ENCODE assay signal across 22 cellular contexts in the genomic region with DNA sequence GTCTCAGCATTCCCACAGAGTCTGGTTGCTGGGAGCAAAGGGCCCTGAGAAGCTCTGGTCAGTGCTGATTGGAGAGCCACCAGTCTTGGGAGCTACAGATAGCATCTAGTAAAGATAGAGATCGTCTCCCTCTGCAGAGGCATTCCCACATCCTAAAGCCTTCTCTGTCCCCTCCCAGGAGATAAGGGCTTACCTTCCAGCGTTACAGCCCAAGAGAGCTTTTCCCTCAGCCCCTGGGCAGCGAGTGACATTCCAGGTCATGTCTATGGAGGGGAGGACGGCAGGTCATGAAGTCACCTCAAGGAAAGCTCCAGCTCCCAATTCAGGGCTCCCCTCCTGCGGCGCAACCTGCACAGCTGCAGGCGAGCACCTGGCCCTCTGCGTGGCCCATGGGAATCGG. TPM values are rescaled to one million over a fixed set of nuclear protein-coding genes. Genes with fewer than 3 reads are reported as not detected.
DNase-seq lines count a peak whose midpoint lies in the region; ATAC-seq lines count a peak whose summit lies in the region.
"Had no signal": no experiment of that assay in that cellular context is flagged by ENCODE, and none has a peak within 500 bp of the region (broad histone marks: within the 10 kb centered on the region; RNA-seq: fewer than 3 reads in every experiment).

No MANE protein-coding gene starts in this region.

- peaks cover 32% of the 10 kb centered on the region for H3K4me1 Mint-ChIP-seq in activated T-cell treated with anti-CD3 and anti-CD28 coated beads, Interleukin-2, amount 50 U/mL, for 72 hours (ENCODE audit: low read depth)
- peaks cover 18% of the 10 kb centered on the region for H3K4me1 Mint-ChIP-seq in activated T-cell treated with anti-CD3 and anti-CD28 coated beads, Interleukin-2, amount 50 U/mL, for 24 hours (ENCODE audit: low read depth)
- peaks cover 21% of the 10 kb centered on the region for H3K4me1 Mint-ChIP-seq in activated naive CD8-positive, alpha-beta T cell treated with anti-CD3 and anti-CD28 coated beads, Interleukin-2, amount 50 U/mL, for 24 hours
- H3K4me1 Mint-ChIP-seq in stimulated activated memory B cell treated with anti-CD40 and anti-IgM and Interleukin-4, amounts not matched to agents 10 μg/mL and 1 μg/mL and 100 μg/mL, for 72 hours, result peaks cover 14% of the 10 kb centered on the region

- H3K27ac Mint-ChIP-seq in activated T-cell treated with anti-CD3 and anti-CD28 coated beads, Interleukin-2, amount 50 U/mL, for 72 hours, result no peak overlapping the region
- no peak overlapping the region for H3K27ac Mint-ChIP-seq in activated T-cell treated with anti-CD3 and anti-CD28 coated beads, Interleukin-2, amount 50 U/mL, for 24 hours
- H3K27ac Mint-ChIP-seq in activated naive CD8-positive, alpha-beta T cell treated with anti-CD3 and anti-CD28 coated beads, Interleukin-2, amount 50 U/mL, for 24 hours, result peak overlapping the region; percentile 4
- H3K27ac Mint-ChIP-seq in stimulated activated memory B cell treated with anti-CD40 and anti-IgM and Interleukin-4, amounts not matched to agents 10 μg/mL and 1 μg/mL and 100 μg/mL, for 72 hours, result peak overlapping the region; percentile 69

- peak overlapping the region; percentile 24 to 65 for H3K4me3 Mint-ChIP-seq in activated T-cell treated with anti-CD3 and anti-CD28 coated beads, Interleukin-2, amount 50 U/mL, for 72 hours
- no peak overlapping the region for H3K4me3 Mint-ChIP-seq in activated T-cell treated with anti-CD3 and anti-CD28 coated beads, Interleukin-2, amount 50 U/mL, for 24 hours
- H3K4me3 Mint-ChIP-seq in activated naive CD8-positive, alpha-beta T cell treated with anti-CD3 and anti-CD28 coated beads, Interleukin-2, amount 50 U/mL, for 24 hours, result peak overlapping the region; percentile 38
- H3K4me3 Mint-ChIP-seq in stimulated activated memory B cell treated with anti-CD40 and anti-IgM and Interleukin-4, amounts not matched to agents 10 μg/mL and 1 μg/mL and 100 μg/mL, for 72 hours, result peak overlapping the region; percentile 30
- H3K4me3 Mint-ChIP-seq: B cell, CD14-positive monocyte had no signal

- H3K36me3 Mint-ChIP-seq in activated T-cell treated with anti-CD3 and anti-CD28 coated beads, Interleukin-2, amount 50 U/mL, for 72 hours (ENCODE audit: insufficient read depth in 2 of 2), result no peaks in the 10 kb centered on the region
- H3K36me3 Mint-ChIP-seq in activated T-cell treated with anti-CD3 and anti-CD28 coated beads, Interleukin-2, amount 50 U/mL, for 24 hours (ENCODE audit: low read depth), result no peaks in the 10 kb centered on the region
- no peaks in the 10 kb centered on the region for H3K36me3 Mint-ChIP-seq in activated naive CD8-positive, alpha-beta T cell treated with anti-CD3 and anti-CD28 coated beads, Interleukin-2, amount 50 U/mL, for 24 hours (ENCODE audit: low read depth)
- H3K36me3 Mint-ChIP-seq in stimulated activated memory B cell treated with anti-CD40 and anti-IgM and Interleukin-4, amounts not matched to agents 10 μg/mL and 1 μg/mL and 100 μg/mL, for 72 hours, result no peaks in the 10 kb centered on the region
- H3K36me3 Mint-ChIP-seq: CD14-positive monocyte, IgD-negative memory B cell had no signal

- no peak for ATAC-seq in activated T-cell treated with anti-CD3 and anti-CD28 coated beads, Interleukin-2, amount 50 U/mL, for 72 hours (replicated peaks in 1 of 2)
- ATAC-seq in HG02870 (IDR thresholded peaks at IDR 0.05; ENCODE audit: unreplicated experiment), result peak; percentile 9
- no peak for ATAC-seq in activated naive CD8-positive, alpha-beta T cell treated with anti-CD3 and anti-CD28 coated beads, Interleukin-2, amount 50 U/mL, for 24 hours
- ATAC-seq in stimulated activated memory B cell treated with anti-CD40 and anti-IgM and Interleukin-4, amounts not matched to agents 10 μg/mL and 1 μg/mL and 100 μg/mL, for 72 hours, result peak; percentile 8
- no peak for ATAC-seq in HG03159 (IDR thresholded peaks at IDR 0.05; ENCODE audit: unreplicated experiment)
- no peak for ATAC-seq in GM21825 (IDR thresholded peaks at IDR 0.05; ENCODE audit: unreplicated experiment)
- ATAC-seq in HG03565 (IDR thresholded peaks at IDR 0.05; ENCODE audit: unreplicated experiment), result no peak

- no peak for DNase-seq in activated T-cell treated with anti-CD3 and anti-CD28 coated beads, Interleukin-2, amount 50 U/mL, for 72 hours
- no peak for DNase-seq in activated T-cell treated with anti-CD3 and anti-CD28 coated beads, Interleukin-2, amount 50 U/mL, for 24 hours
- no peak for DNase-seq in activated naive CD8-positive, alpha-beta T cell treated with anti-CD3 and anti-CD28 coated beads, Interleukin-2, amount 50 U/mL, for 24 hours
- DNase-seq: DMS53, GF-D8, GM23248, Karpas-422, NCI-H1694, NCI-H2081 treated with DMSO at 0.1 percent for 48 hours, NCI-H446, NCI-H526, SJCRH30 had no signal

- H3K27me3 Mint-ChIP-seq in activated T-cell treated with anti-CD3 and anti-CD28 coated beads, Interleukin-2, amount 50 U/mL, for 72 hours (ENCODE audit: low read depth), result peaks cover 6% of the 10 kb centered on the region
- H3K27me3 Mint-ChIP-seq in activated T-cell treated with anti-CD3 and anti-CD28 coated beads, Interleukin-2, amount 50 U/mL, for 24 hours, result peaks cover 10% of the 10 kb centered on the region
- H3K27me3 Mint-ChIP-seq in activated naive CD8-positive, alpha-beta T cell treated with anti-CD3 and anti-CD28 coated beads, Interleukin-2, amount 50 U/mL, for 24 hours, result no peaks in the 10 kb centered on the region
- H3K27me3 Mint-ChIP-seq in stimulated activated memory B cell treated with anti-CD40 and anti-IgM and Interleukin-4, amounts not matched to agents 10 μg/mL and 1 μg/mL and 100 μg/mL, for 72 hours, result no peaks in the 10 kb centered on the region
- H3K27me3 Mint-ChIP-seq: B cell, IgD-negative memory B cell had no signal

- no peaks in the 10 kb centered on the region for H3K9me3 Mint-ChIP-seq in activated T-cell treated with anti-CD3 and anti-CD28 coated beads, Interleukin-2, amount 50 U/mL, for 72 hours
- H3K9me3 Mint-ChIP-seq in activated T-cell treated with anti-CD3 and anti-CD28 coated beads, Interleukin-2, amount 50 U/mL, for 24 hours, result no peaks in the 10 kb centered on the region
- no peaks in the 10 kb centered on the region for H3K9me3 Mint-ChIP-seq in activated naive CD8-positive, alpha-beta T cell treated with anti-CD3 and anti-CD28 coated beads, Interleukin-2, amount 50 U/mL, for 24 hours
- H3K9me3 Mint-ChIP-seq in stimulated activated memory B cell treated with anti-CD40 and anti-IgM and Interleukin-4, amounts not matched to agents 10 μg/mL and 1 μg/mL and 100 μg/mL, for 72 hours, result no peaks in the 10 kb centered on the region
- H3K9me3 Mint-ChIP-seq: IgD-negative memory B cell had no signal

RNA-seq across cellular contexts. Expression of a gene that starts 29.9 kb away (rescaled TPM):
- total RNA-seq in activated T-cell treated with anti-CD3 and anti-CD28 coated beads, Interleukin-2, amount 50 U/mL, for 72 hours, result not detected
- total RNA-seq: B cell, GM23248, M059J, OCI-LY7, SJCRH30 had no signal

Comparison
In these comparisons a context has a peak if more than half of its experiments do, and no peak if none do; other contexts are left out.
1. ATAC-seq: peak in HG02870 (single experiment) and stimulated activated memory B cell treated with anti-CD40 and anti-IgM and Interleukin-4, amounts not matched to agents 10 μg/mL and 1 μg/mL and 100 μg/mL, for 72 hours (single experiment); none in activated T-cell treated with anti-CD3 and anti-CD28 coated beads, Interleukin-2, amount 50 U/mL, for 72 hours (0 of 2), activated naive CD8-positive, alpha-beta T cell treated with anti-CD3 and anti-CD28 coated beads, Interleukin-2, amount 50 U/mL, for 24 hours (single experiment), HG03159 (single experiment), GM21825 (single experiment) and HG03565 (single experiment).
2. H3K27ac Mint-ChIP-seq: peak in activated naive CD8-positive, alpha-beta T cell treated with anti-CD3 and anti-CD28 coated beads, Interleukin-2, amount 50 U/mL, for 24 hours (single experiment) and stimulated activated memory B cell treated with anti-CD40 and anti-IgM and Interleukin-4, amounts not matched to agents 10 μg/mL and 1 μg/mL and 100 μg/mL, for 72 hours (single experiment); none in activated T-cell treated with anti-CD3 and anti-CD28 coated beads, Interleukin-2, amount 50 U/mL, for 72 hours (single experiment) and activated T-cell treated with anti-CD3 and anti-CD28 coated beads, Interleukin-2, amount 50 U/mL, for 24 hours (single experiment).